ENCODE assay signal across 8 cellular contexts in the genomic region with DNA sequence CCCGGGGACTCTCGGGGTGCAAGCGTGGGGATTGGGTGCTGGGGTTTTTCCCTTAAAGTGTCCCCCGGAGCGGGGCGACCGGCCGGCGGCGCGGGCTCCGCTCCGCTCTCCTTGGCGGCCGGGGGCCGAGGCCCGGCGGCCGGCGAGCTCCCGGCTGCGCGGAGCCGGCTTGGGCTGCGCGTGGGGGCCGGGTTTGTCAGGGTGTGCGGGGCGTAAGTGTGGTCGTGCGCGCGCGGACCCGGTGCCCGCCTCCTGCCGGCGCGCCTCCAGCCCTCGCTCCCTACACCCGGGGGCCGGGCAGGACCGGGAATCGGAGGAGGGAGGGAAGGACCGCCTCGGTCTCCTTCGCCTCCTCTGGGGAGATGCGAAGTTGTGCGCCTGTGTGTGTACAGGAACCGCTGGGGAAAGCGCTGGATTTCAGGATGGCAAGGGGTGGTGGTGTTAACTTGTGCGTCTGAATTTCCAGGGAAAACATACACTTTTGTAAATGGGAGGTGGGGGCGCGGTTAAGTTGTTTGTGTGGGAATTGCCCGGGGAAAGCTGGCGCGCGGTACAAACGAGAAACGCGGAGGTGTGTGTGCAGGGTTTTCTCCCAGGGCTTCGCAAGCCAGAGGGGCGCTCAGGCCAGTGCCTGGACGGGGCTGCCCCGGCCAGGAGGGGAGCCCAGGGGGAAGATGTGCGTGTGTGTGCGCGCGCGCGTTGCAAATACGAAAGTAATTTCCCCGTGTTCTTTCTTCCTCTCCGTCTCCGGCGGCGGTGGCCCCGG. TPM values are rescaled to one million over a fixed set of nuclear protein-coding genes. Genes with fewer than 3 reads are reported as not detected.
A peak's percentile ranks its signal among the peaks of the same experiment; 100 is the strongest.
DNase-seq lines count a peak whose midpoint lies in the region; ATAC-seq and TF ChIP-seq lines count a peak whose summit lies in the region.

No MANE protein-coding gene starts in this region.

- H2AFZ ChIP-seq in hepatocyte, result no peak overlapping the region

- no peak for TF ChIP-seq POLR2A in gastrocnemius medialis (IDR thresholded peaks at IDR 0.05)

- H3K9me2 ChIP-seq in hepatocyte (replicated peaks; ENCODE audit: insufficient read depth), result no peaks in the 10 kb centered on the region

- peaks cover 43% of the 10 kb centered on the region for H4K20me1 ChIP-seq in hepatocyte (ENCODE audit: insufficient read depth, poor library complexity, severe bottlenecking)

- H3K79me2 ChIP-seq in hepatocyte, result peaks cover 57% of the 10 kb centered on the region

- H3K27me3 ChIP-seq in ascending aorta (no peaks in the 10 kb centered on the region), hepatocyte (no peaks in the 10 kb centered on the region), gastrocnemius medialis (no peaks in the 10 kb centered on the region)

- 1% methylated on average over 51 of the region's 78 CpGs for WGBS in hepatocyte (ENCODE audit: low lambda C conversion rate, missing lambda C conversion rate)

- H3K4me2 ChIP-seq in hepatocyte, result peak overlapping the region; percentile 98

- H3K27ac ChIP-seq in ascending aorta (peak overlapping the region; percentile 98 to 99), hepatocyte (peak overlapping the region; percentile 98), gastrocnemius medialis (peak overlapping the region; percentile 93 to 100 (median 98))

- peaks cover 10 to 33% of the 10 kb centered on the region in 2 donors for H3K4me1 ChIP-seq in ascending aorta
- H3K4me1 ChIP-seq in hepatocyte (ENCODE audit: insufficient read depth), result peaks cover 45% of the 10 kb centered on the region
- peaks cover 33 to 37% of the 10 kb centered on the region in 2 donors for H3K4me1 ChIP-seq in gastrocnemius medialis

- no peaks in the 10 kb centered on the region for H3K9me3 ChIP-seq in ascending aorta
- H3K9me3 ChIP-seq in hepatocyte (ENCODE audit: low read depth), result no peaks in the 10 kb centered on the region
- no peaks in the 10 kb centered on the region for H3K9me3 ChIP-seq in gastrocnemius medialis

- intact Hi-C loops in ascending aorta (cut with DNase I) (loop anchor here (1.0 to 10.0 kb wide), 7 partner anchors 15 to 1025 kb away; no protein-coding TSS in a partner anchor), gastrocnemius medialis (cut with DNase I; ENCODE audit: low total_unique reads) (loop anchor here (2.0 to 10.0 kb wide), 3 partner anchors 79 to 1035 kb away; a partner anchor contains a TSS)

- TF ChIP-seq CTCF in ascending aorta (IDR thresholded peaks at IDR 0.05) (peak in 1 of 3 experiments; percentile 4), hepatocyte (IDR thresholded peaks at IDR 0.05; ENCODE audit: poor library complexity) (no peak), gastrocnemius medialis (IDR thresholded peaks at IDR 0.05 in 4 of 5, conservative IDR thresholded peaks at IDR 0.05 in 1 of 5) (peak in 1 of 5 experiments; percentile 27)

- peak; percentile 5 for ATAC-seq in HG02970 (IDR thresholded peaks at IDR 0.05; ENCODE audit: low FRiP score, unreplicated experiment)
- ATAC-seq in gastrocnemius medialis, result peak; percentile 4 to 5

- no peaks in the 10 kb centered on the region for H3K36me3 ChIP-seq in ascending aorta
- H3K36me3 ChIP-seq in hepatocyte (replicated peaks; ENCODE audit: insufficient read depth, low read depth), result no peaks in the 10 kb centered on the region
- no peaks in the 10 kb centered on the region for H3K36me3 ChIP-seq in gastrocnemius medialis

- peak; percentile 53 for DNase-seq in NCI-H146 (lab: John Stamatoyannopoulos, UW)
- DNase-seq in NCI-H146 treated with DMSO at 0.1 percent for 48 hours (lab: John Stamatoyannopoulos, UW; ENCODE audit: unreplicated experiment), result no peak
- DNase-seq in RPMI8226, result peak; percentile 43
- peak in 1 of 2 donors; percentile 76 for DNase-seq in ascending aorta (ENCODE audit: low spot score in 2 of 2)
- DNase-seq in hepatocyte (ENCODE audit: low spot score), result peak; percentile 72
- peak in 1 of 2 donors; percentile 50 for DNase-seq in gastrocnemius medialis
- DNase-seq in RKO (ENCODE audit: low spot score), result no peak

- in situ Hi-C loops in gastrocnemius medialis (cut with MboI; ENCODE audit: low sequenced_read_pairs in 4 of 4), result no loop called here

- H3K4me3 ChIP-seq in ascending aorta (peak overlapping the region; percentile 90 to 98), hepatocyte (peak overlapping the region; percentile 98), gastrocnemius medialis (peak overlapping the region; percentile 71 to 98 (median 84))

RNA-seq across cellular contexts. Expression of a gene that starts 0.7 kb away (rescaled TPM):
- total RNA-seq in ascending aorta (96.2 TPM), hepatocyte (16.5 and 30.9 TPM in 2 replicates), gastrocnemius medialis (10 to 100 TPM; 22.7 to 37.5 (median 31.7) TPM)
- polyA plus RNA-seq in hepatocyte, result 32.4 and 34.4 TPM in 2 replicates

Comparison
In these comparisons a context has a peak if more than half of its experiments do, and no peak if none do; other contexts are left out.
1. DNase-seq: peak in NCI-H146 (single experiment), RPMI8226 (single experiment) and hepatocyte (single experiment); none in NCI-H146 treated with DMSO at 0.1 percent for 48 hours (single experiment) and RKO (single experiment).
2. Peak in every context shown above with its lines, with median percentiles within 50 percentile points of each other: H3K27ac ChIP-seq and H3K4me3 ChIP-seq.